ENCODE assay signal across 13 cellular contexts in genomic region chr22:42327462-42328129, GRCh38.
"Had no signal": no experiment of that assay in that cellular context is flagged by ENCODE, and none has a peak within 500 bp of the region (broad histone marks: within the 10 kb centered on the region; RNA-seq: fewer than 3 reads in every experiment).

No MANE protein-coding gene starts in this region.

- ATAC-seq: heart right ventricle had no signal

- H3K9me3 ChIP-seq: colonic mucosa, heart right ventricle, left ventricle myocardium inferior, suprapubic skin, upper lobe of left lung had no signal

- H3K9me3 Mint-ChIP-seq: activated CD4-positive, alpha-beta T cell treated with anti-CD3 and anti-CD28 coated beads, Interleukin-2, amount 10 ng/mL, durations not matched to agents 24 days and 14 days; nephron progenitor cell had no signal

- H3K36me3 ChIP-seq: colonic mucosa, heart right ventricle, left ventricle myocardium inferior, suprapubic skin, upper lobe of left lung had no signal

- H3K27ac ChIP-seq: colonic mucosa, heart right ventricle, left ventricle myocardium inferior, suprapubic skin, upper lobe of left lung had no signal

- DNase-seq: activated CD4-positive, alpha-beta T cell treated with anti-CD3 and anti-CD28 coated beads, Interleukin-2, amount 10 ng/mL, durations not matched to agents 24 days and 14 days; activated effector memory CD4-positive, alpha-beta T cell treated with anti-CD3 and anti-CD28 coated beads, Interleukin-2, amount 50 U/mL, for 16 hours; colonic mucosa; effector CD4-positive, alpha-beta T cell; heart right ventricle; left ventricle myocardium inferior; nephron progenitor cell; stimulated activated CD4-positive, alpha-beta T cell treated with anti-CD3 and anti-CD28 coated beads, Interleukin-4, amount 100 ng/mL, for 1 hour; upper lobe of left lung had no signal

- H3K4me3 Mint-ChIP-seq: activated CD4-positive, alpha-beta T cell treated with anti-CD3 and anti-CD28 coated beads, Interleukin-2, amount 10 ng/mL, durations not matched to agents 24 days and 14 days; memory B cell; nephron progenitor cell had no signal

- FAIRE-seq: frontal cortex, keratinocyte had no signal

- H3K36me3 Mint-ChIP-seq: memory B cell had no signal

- H3K27ac Mint-ChIP-seq: activated CD4-positive, alpha-beta T cell treated with anti-CD3 and anti-CD28 coated beads, Interleukin-2, amount 10 ng/mL, durations not matched to agents 24 days and 14 days; memory B cell; nephron progenitor cell had no signal

- H3K27me3 ChIP-seq: colonic mucosa, heart right ventricle, suprapubic skin, upper lobe of left lung had no signal

- H3K4me3 ChIP-seq: colonic mucosa, heart right ventricle, left ventricle myocardium inferior, suprapubic skin, upper lobe of left lung had no signal
